ENCODE assay signal across 2 cellular contexts in genomic region chr9:113511047-113511521, GRCh38.
TF ChIP-seq lines count a peak whose summit lies in the region.

No MANE protein-coding gene starts in this region.

TF ChIP-seq in SK-N-SH, 30 proteins besides CTCF, POLR2A, EP300 and RAD21 (continued from another document):
- TF ChIP-seq ZBTB33 (IDR thresholded peaks at IDR 0.05; ENCODE audit: borderline replicate concordance, low read depth) (no peak), TCF12 (IDR thresholded peaks at IDR 0.05) (no peak), ELF1 (IDR thresholded peaks at IDR 0.05) (no peak), MXI1 (IDR thresholded peaks at IDR 0.05; ENCODE audit: low read depth, low read length) (no peak), MEF2A (IDR thresholded peaks at IDR 0.05; ENCODE audit: borderline replicate concordance, low read depth) (no peak), FOSL2 (IDR thresholded peaks at IDR 0.05; ENCODE audit: borderline replicate concordance, low read depth) (no peak), EZH2phosphoT487 (IDR thresholded peaks at IDR 0.05; ENCODE audit: borderline replicate concordance, low read depth) (no peak), TEAD4 (IDR thresholded peaks at IDR 0.05; ENCODE audit: borderline replicate concordance, insufficient read depth) (no peak)

TF ChIP-seq in SK-N-SH treated with all-trans-retinoic acid at 6 μM for 48 hours, 23 proteins besides CTCF, POLR2A, EP300 and RAD21 (continued from another document):
- TF ChIP-seq PATZ1 (CRISPR knock-in tag; IDR thresholded peaks at IDR 0.05; ENCODE audit: borderline replicate concordance) (no peak), TOX (CRISPR knock-in tag; IDR thresholded peaks at IDR 0.05; ENCODE audit: borderline replicate concordance) (no peak), ESRRG (CRISPR knock-in tag; IDR thresholded peaks at IDR 0.05) (no peak), CREB5 (CRISPR knock-in tag; IDR thresholded peaks at IDR 0.05; ENCODE audit: low read depth) (no peak), ZNF565 (CRISPR knock-in tag; conservative IDR thresholded peaks at IDR 0.05; ENCODE audit: low read depth) (no peak), RARB (CRISPR knock-in tag; IDR thresholded peaks at IDR 0.05) (no peak), ZNF70 (CRISPR knock-in tag; IDR thresholded peaks at IDR 0.05) (no peak), ZFP30 (CRISPR knock-in tag; IDR thresholded peaks at IDR 0.05) (no peak), POU6F1 (CRISPR knock-in tag; IDR thresholded peaks at IDR 0.05; ENCODE audit: borderline replicate concordance, low read depth) (no peak), ZNF8 (CRISPR knock-in tag; IDR thresholded peaks at IDR 0.05) (no peak), ZFP3 (CRISPR knock-in tag; IDR thresholded peaks at IDR 0.05) (no peak), BACH2 (CRISPR knock-in tag; IDR thresholded peaks at IDR 0.05; ENCODE audit: borderline replicate concordance) (no peak), CSDC2 (CRISPR knock-in tag; IDR thresholded peaks at IDR 0.05) (no peak), PPARA (CRISPR knock-in tag; IDR thresholded peaks at IDR 0.05; ENCODE audit: borderline replicate concordance) (no peak), ZC3H10 (CRISPR knock-in tag; IDR thresholded peaks at IDR 0.05) (no peak)
